In the genomic region with DNA sequence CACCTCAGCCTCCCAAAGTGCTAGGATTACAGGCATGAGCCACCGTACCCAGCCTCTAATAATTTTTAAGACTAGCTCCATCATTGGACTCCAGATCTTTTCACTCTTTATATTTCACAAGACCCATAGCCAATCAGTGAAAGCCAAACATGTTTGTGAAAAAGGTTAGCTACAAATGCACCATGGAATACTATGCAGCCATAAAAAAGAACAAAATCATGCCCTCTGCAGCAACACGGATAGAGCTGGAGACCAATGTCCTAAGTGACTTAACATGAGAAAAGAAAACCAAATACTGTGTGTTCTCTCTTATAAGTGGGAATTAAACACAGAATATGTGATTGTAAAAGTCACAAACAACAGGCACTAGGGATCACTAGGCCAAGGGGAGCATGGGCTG, we compare ENCODE assay signal across 2 cellular contexts.
TF ChIP-seq lines count a peak whose summit lies in the region.

No MANE protein-coding gene starts in this region.

TF ChIP-seq in A549, 52 proteins besides CTCF, POLR2A, EP300 and RAD21:
- TF ChIP-seq KDM1A (IDR thresholded peaks at IDR 0.05; ENCODE audit: low read depth) = 0 out of 2 replicates have a peak, but pooled peaks have one; percentile 31
- no peak for TF ChIP-seq ZNF302 (CRISPR knock-in tag; IDR thresholded peaks at IDR 0.05)

TF ChIP-seq in H1, 55 proteins besides CTCF, POLR2A, EP300 and RAD21:
- no peak for TF ChIP-seq NRF1 (IDR thresholded peaks at IDR 0.05; ENCODE audit: low read depth, low read length)
- no peak for TF ChIP-seq HDAC6 (IDR thresholded peaks at IDR 0.05; ENCODE audit: low read depth, low read length)
- no peak for TF ChIP-seq PHF8 (conservative IDR thresholded peaks at IDR 0.05; ENCODE audit: low read depth, low read length)
- TF ChIP-seq, protein P1, sequence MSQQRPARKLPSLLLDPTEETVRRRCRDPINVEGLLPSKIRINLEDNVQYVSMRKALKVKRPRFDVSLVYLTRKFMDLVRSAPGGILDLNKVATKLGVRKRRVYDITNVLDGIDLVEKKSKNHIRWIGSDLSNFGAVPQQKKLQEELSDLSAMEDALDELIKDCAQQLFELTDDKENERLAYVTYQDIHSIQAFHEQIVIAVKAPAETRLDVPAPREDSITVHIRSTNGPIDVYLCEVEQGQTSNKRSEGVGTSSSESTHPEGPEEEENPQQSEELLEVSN (IDR thresholded peaks at IDR 0.05) = no peak
- peak; percentile 45; the same call in 1 of the 2 replicates for TF ChIP-seq KDM1A (IDR thresholded peaks at IDR 0.05; ENCODE audit: borderline replicate concordance, low read length)
